29 cellular contexts compared by ENCODE assay signal in the genomic region with DNA sequence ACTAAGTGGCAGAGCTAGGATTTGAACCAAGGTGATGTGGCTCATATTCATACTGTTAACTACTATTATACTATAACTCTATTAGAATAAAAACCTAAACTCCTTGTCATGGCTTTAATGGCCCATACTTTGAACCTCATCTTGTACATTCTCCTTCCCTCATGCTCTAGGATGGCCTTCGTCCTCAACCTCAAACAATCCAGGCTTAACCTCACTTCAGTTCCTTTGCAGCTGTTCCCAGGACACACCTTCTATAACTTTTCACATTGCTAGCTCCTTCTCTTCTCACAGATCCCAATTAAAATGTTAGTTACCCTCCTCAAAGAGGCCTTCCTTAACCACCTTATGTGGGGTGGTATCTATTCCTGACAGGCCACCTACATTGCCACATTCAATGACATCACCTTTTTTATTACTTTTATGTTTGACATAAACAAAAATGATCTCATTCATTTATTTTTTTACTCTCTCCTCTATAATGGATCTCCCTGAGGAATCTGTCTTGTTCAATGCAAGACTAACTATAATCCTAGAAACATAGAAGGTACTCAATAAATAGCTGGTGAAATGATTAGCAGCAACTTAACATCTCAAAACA.
"Had no signal": no experiment of that assay in that cellular context is flagged by ENCODE, and none has a peak within 500 bp of the region (broad histone marks: within the 10 kb centered on the region; RNA-seq: fewer than 3 reads in every experiment).

No MANE protein-coding gene starts in this region.

- DNase-seq: activated CD4-positive, alpha-beta memory T cell treated with anti-CD3 and anti-CD28 coated beads for 36 hours; activated CD4-positive, alpha-beta T cell treated with anti-CD3 and anti-CD28 coated beads, Interleukin-2, amount 10 ng/mL, durations not matched to agents 7 days and 5 days; activated CD4-positive, CD25-positive, alpha-beta regulatory T cell; activated CD8-positive, alpha-beta memory T cell treated with anti-CD3 and anti-CD28 coated beads, Interleukin-2, amount 50 U/mL, for 4 hours; activated effector memory CD4-positive, alpha-beta T cell treated with anti-CD3 and anti-CD28 coated beads, Interleukin-2, amount 50 U/mL, for 16 hours; activated naive CD4-positive, alpha-beta T cell treated with Interleukin-2 at 50 U/mL for 16 hours; activated naive CD8-positive, alpha-beta T cell treated with anti-CD3 and anti-CD28 coated beads for 36 hours; brain microvascular endothelial cell; MG63; MV-4-11; NCI-H1092 treated with DMSO at 0.1 percent for 48 hours; NCI-H1417 treated with DMSO at 0.1 percent for 48 hours; NCI-H1694; NCI-H2029; NCI-H2107; NCI-H2171 treated with DMSO at 0.1 percent for 48 hours; NCI-H226; NCI-H526; NCI-H82; OCI-M1; Peyer's patch; Right ventricle myocardium superior; SJCRH30; T-helper 9 cell had no signal

- H3K4me3 ChIP-seq: cardiac muscle cell, MG63, Peyer's patch, SJCRH30 had no signal

- H3K4me1 Mint-ChIP-seq: activated CD4-positive, alpha-beta T cell treated with anti-CD3 and anti-CD28 coated beads, Interleukin-2, amount 10 ng/mL, durations not matched to agents 7 days and 5 days; activated naive CD8-positive, alpha-beta T cell treated with anti-CD3 and anti-CD28 coated beads for 36 hours had no signal

- H3K9me3 Mint-ChIP-seq: activated CD4-positive, alpha-beta memory T cell treated with anti-CD3 and anti-CD28 coated beads for 36 hours; activated CD4-positive, alpha-beta T cell treated with anti-CD3 and anti-CD28 coated beads, Interleukin-2, amount 10 ng/mL, durations not matched to agents 7 days and 5 days; activated naive CD8-positive, alpha-beta T cell treated with anti-CD3 and anti-CD28 coated beads for 36 hours; activated T-helper 1 cell treated with anti-CD3 and anti-CD28 coated beads, Interleukin-12 subunit alpha, Interleukin-12 subunit beta, Interleukin-2, Interleukin-4 antibody, amounts not matched to agents 30 ng/mL and 10 ng/mL and 1 ng/mL, durations not matched to agents 14 hours and 24 hours and 36 hours; T-helper 1 cell treated with Interleukin-12 subunit alpha and Interleukin-12 subunit beta and Interleukin-4 antibody, amounts not matched to agents 30 μg/mL and 1 μg/mL, for 36 hours had no signal

- H3K27me3 Mint-ChIP-seq: activated CD4-positive, alpha-beta memory T cell treated with anti-CD3 and anti-CD28 coated beads for 36 hours; activated CD4-positive, alpha-beta T cell treated with anti-CD3 and anti-CD28 coated beads, Interleukin-2, amount 10 ng/mL, durations not matched to agents 7 days and 5 days; activated naive CD8-positive, alpha-beta T cell treated with anti-CD3 and anti-CD28 coated beads for 36 hours had no signal

- H3K27ac ChIP-seq: brain microvascular endothelial cell, cardiac muscle cell, Peyer's patch, RWPE1, SJCRH30 had no signal

- H3K4me1 ChIP-seq: Peyer's patch, SJCRH30 had no signal

- H3K27me3 ChIP-seq: brain microvascular endothelial cell, cardiac muscle cell, MG63, Peyer's patch, SJCRH30 had no signal

- H3K27ac Mint-ChIP-seq: activated CD4-positive, alpha-beta memory T cell treated with anti-CD3 and anti-CD28 coated beads for 36 hours; activated CD4-positive, alpha-beta T cell treated with anti-CD3 and anti-CD28 coated beads, Interleukin-2, amount 10 ng/mL, durations not matched to agents 7 days and 5 days; activated naive CD8-positive, alpha-beta T cell treated with anti-CD3 and anti-CD28 coated beads for 36 hours; activated T-helper 1 cell treated with anti-CD3 and anti-CD28 coated beads, Interleukin-12 subunit alpha, Interleukin-12 subunit beta, Interleukin-2, Interleukin-4 antibody, amounts not matched to agents 30 ng/mL and 10 ng/mL and 1 ng/mL, durations not matched to agents 14 hours and 24 hours and 36 hours; T-helper 1 cell treated with Interleukin-12 subunit alpha and Interleukin-12 subunit beta and Interleukin-4 antibody, amounts not matched to agents 30 μg/mL and 1 μg/mL, for 36 hours had no signal

- ATAC-seq: SK-N-SH treated with all-trans-retinoic acid at 6 μM for 48 hours had no signal

- H3K9me3 ChIP-seq: MG63, Peyer's patch, SJCRH30 had no signal

- H3K4me3 Mint-ChIP-seq: activated CD4-positive, alpha-beta memory T cell treated with anti-CD3 and anti-CD28 coated beads for 36 hours; activated CD4-positive, alpha-beta T cell treated with anti-CD3 and anti-CD28 coated beads, Interleukin-2, amount 10 ng/mL, durations not matched to agents 7 days and 5 days; activated naive CD8-positive, alpha-beta T cell treated with anti-CD3 and anti-CD28 coated beads for 36 hours; activated T-helper 1 cell treated with anti-CD3 and anti-CD28 coated beads, Interleukin-12 subunit alpha, Interleukin-12 subunit beta, Interleukin-2, Interleukin-4 antibody, amounts not matched to agents 30 ng/mL and 10 ng/mL and 1 ng/mL, durations not matched to agents 14 hours and 24 hours and 36 hours; T-helper 1 cell treated with Interleukin-12 subunit alpha and Interleukin-12 subunit beta and Interleukin-4 antibody, amounts not matched to agents 30 μg/mL and 1 μg/mL, for 36 hours had no signal
